18 cellular contexts compared by ENCODE assay signal in the genomic region with DNA sequence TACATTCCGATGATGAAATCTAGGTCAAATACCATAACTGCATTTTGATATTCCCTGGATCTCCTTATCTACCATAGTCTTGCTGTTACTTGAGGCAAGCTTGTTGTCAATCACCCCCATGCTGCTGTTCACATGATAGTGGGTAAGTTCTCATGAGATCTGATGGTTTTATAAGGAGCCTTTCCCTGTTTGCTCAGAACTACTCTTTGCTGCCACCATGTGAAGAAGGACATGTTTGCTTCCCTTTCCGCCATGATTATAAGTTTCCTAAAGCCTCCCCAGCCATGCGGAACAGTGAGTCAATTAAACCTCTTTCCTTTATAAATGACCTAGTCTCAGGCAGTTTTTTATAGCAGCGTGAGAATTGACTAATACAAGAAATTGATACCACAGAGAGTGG.
DNase-seq lines count a peak whose midpoint lies in the region; ATAC-seq and TF ChIP-seq lines count a peak whose summit lies in the region.
"Had no signal": no experiment of that assay in that cellular context is flagged by ENCODE, and none has a peak within 500 bp of the region (broad histone marks: within the 10 kb centered on the region; RNA-seq: fewer than 3 reads in every experiment).

No MANE protein-coding gene starts in this region.

- H3K18ac ChIP-seq in trophoblast cell (ENCODE audit: low read length): no peak overlapping the region

- no peak overlapping the region for H3K23ac ChIP-seq in trophoblast cell (ENCODE audit: low read length)

- no peak overlapping the region for H4K91ac ChIP-seq in trophoblast cell (ENCODE audit: low read depth, low read length)

- DNase-seq in cardiac muscle cell (ENCODE audit: low read depth in 1 of 2, low spot score in 1 of 2): peak in 1 of 2 donors; percentile 5
- no peak for DNase-seq in left ventricle myocardium superior
- peak; percentile 1 for DNase-seq in NAMALWA (ENCODE audit: low spot score)
- DNase-seq in chondrocyte (ENCODE audit: low spot score): no peak
- DNase-seq in trophoblast cell: no peak
- DNase-seq in NCI-H2081 (lab: John Stamatoyannopoulos, UW): no peak
- DNase-seq in adrenal gland: no peak
- DNase-seq: activated CD8-positive, alpha-beta memory T cell treated with anti-CD3 and anti-CD28 coated beads for 24 hours; anterior cingulate cortex; NCI-H187; transverse colon; WERI-Rb-1 had no signal

- H3K4me2 ChIP-seq in trophoblast cell (ENCODE audit: low read length): no peak overlapping the region

- H2BK12ac ChIP-seq in trophoblast cell (ENCODE audit: low read length): no peak overlapping the region

- H3K9ac ChIP-seq in trophoblast cell (ENCODE audit: low read length): no peak overlapping the region

- no peak overlapping the region for H4K12ac ChIP-seq in trophoblast cell (ENCODE audit: low read depth, low read length)

- H4K8ac ChIP-seq in trophoblast cell (ENCODE audit: low read depth, low read length): no peak overlapping the region

- H3K4me3 Mint-ChIP-seq in chondrocyte (ENCODE audit: unreplicated experiment): no peak overlapping the region
- H3K4me3 Mint-ChIP-seq: activated T-helper 17 cell treated with anti-CD3 and anti-CD28 coated beads, Interleukin-2, amount 50 U/mL, for 72 hours; dendritic cell treated with granulocyte-macrophage colony-stimulating factor and Interleukin-4, amounts not matched to agents 40 ng/mL and 50 ng/mL, for 4 days; IgD-negative memory B cell had no signal

- no peaks in the 10 kb centered on the region for H3K79me1 ChIP-seq in trophoblast cell (ENCODE audit: low read length)

- no peak overlapping the region for H2BK120ac ChIP-seq in trophoblast cell (ENCODE audit: insufficient read depth, low read length, poor library complexity)

- no peak overlapping the region for H3K4ac ChIP-seq in trophoblast cell (ENCODE audit: low read depth, low read length)

- no peaks in the 10 kb centered on the region for H3K27me3 ChIP-seq in cardiac muscle cell
- H3K27me3 ChIP-seq in trophoblast cell (ENCODE audit: insufficient read depth, low read length): no peaks in the 10 kb centered on the region
- no peaks in the 10 kb centered on the region for H3K27me3 ChIP-seq in adrenal gland
- H3K27me3 ChIP-seq: transverse colon had no signal

- no peak overlapping the region for H3K4me3 ChIP-seq in cardiac muscle cell
- no peak overlapping the region for H3K4me3 ChIP-seq in trophoblast cell (ENCODE audit: low read depth, low read length)
- H3K4me3 ChIP-seq in adrenal gland: no peak overlapping the region
- H3K4me3 ChIP-seq: transverse colon had no signal

- TF ChIP-seq CTCF in cardiac muscle cell (IDR thresholded peaks at IDR 0.05; ENCODE audit: low read depth, low read length) (peak; percentile 4), chondrocyte (IDR thresholded peaks at IDR 0.05) (peak; percentile 25), adrenal gland (IDR thresholded peaks at IDR 0.05) (peak in 1 of 6 experiments; percentile 16)

- H3K27ac Mint-ChIP-seq in chondrocyte (ENCODE audit: unreplicated experiment): no peak overlapping the region
- H3K27ac Mint-ChIP-seq: activated T-helper 17 cell treated with anti-CD3 and anti-CD28 coated beads, Interleukin-2, amount 50 U/mL, for 72 hours; dendritic cell treated with granulocyte-macrophage colony-stimulating factor and Interleukin-4, amounts not matched to agents 40 ng/mL and 50 ng/mL, for 4 days had no signal

- H3K27me3 Mint-ChIP-seq in chondrocyte (ENCODE audit: low read depth): no peaks in the 10 kb centered on the region
- H3K27me3 Mint-ChIP-seq: activated T-helper 17 cell treated with anti-CD3 and anti-CD28 coated beads, Interleukin-2, amount 50 U/mL, for 72 hours; dendritic cell treated with granulocyte-macrophage colony-stimulating factor and Interleukin-4, amounts not matched to agents 40 ng/mL and 50 ng/mL, for 4 days; IgD-negative memory B cell had no signal

- no peak overlapping the region for H2AFZ ChIP-seq in trophoblast cell (ENCODE audit: insufficient read depth, low read length, poor library complexity)

- H3K4me1 ChIP-seq in cardiac muscle cell (ENCODE audit: low read depth) (no peaks in the 10 kb centered on the region), trophoblast cell (ENCODE audit: control insufficient read depth in 1 of 2, insufficient read depth in 2 of 2, low read length in 2 of 2) (no peaks in the 10 kb centered on the region), adrenal gland (replicated peaks in 1 of 2) (no peaks in the 10 kb centered on the region)
- H3K4me1 ChIP-seq: transverse colon had no signal

- WGBS in trophoblast cell (ENCODE audit: extremely low coverage, insufficient coverage, insufficient read length): no CpG with 5 or more reads among the region's 4 CpGs
- 48 to 69% (median 53%) methylated on average over 4 of the region's 4 CpGs for WGBS in adrenal gland, 4 donors

- no peak for ATAC-seq in left ventricle myocardium superior
- no peak for ATAC-seq in GM18867 (IDR thresholded peaks at IDR 0.05; ENCODE audit: unreplicated experiment)
- ATAC-seq: activated T-helper 17 cell treated with anti-CD3 and anti-CD28 coated beads, Interleukin-2, amount 50 U/mL, for 72 hours; esophagus mucosa; HCT116 had no signal

- no peaks in the 10 kb centered on the region for H3K4me1 Mint-ChIP-seq in chondrocyte (ENCODE audit: low read depth)
- H3K4me1 Mint-ChIP-seq: activated T-helper 17 cell treated with anti-CD3 and anti-CD28 coated beads, Interleukin-2, amount 50 U/mL, for 72 hours; IgD-negative memory B cell had no signal

- H3K27ac ChIP-seq in cardiac muscle cell: no peak overlapping the region
- no peak overlapping the region for H3K27ac ChIP-seq in trophoblast cell (ENCODE audit: low read depth, low read length)
- H3K27ac ChIP-seq in adrenal gland: no peak overlapping the region
- H3K27ac ChIP-seq: transverse colon, WERI-Rb-1 had no signal

- H3K14ac ChIP-seq in trophoblast cell (ENCODE audit: low read length): no peak overlapping the region

- TF ChIP-seq POLR2A in adrenal gland (IDR thresholded peaks at IDR 0.05): no peak

- no peaks in the 10 kb centered on the region for H3K79me2 ChIP-seq in trophoblast cell (ENCODE audit: control insufficient read depth, insufficient read depth, low read length, poor library complexity)

- intact Hi-C loops in left ventricle myocardium superior (cut with micrococcal nuclease) (no loop called here), adrenal gland (cut with DNase I) (no loop called here)

- H2AK5ac ChIP-seq in trophoblast cell (ENCODE audit: low read length): no peak overlapping the region

- H3K9me3 ChIP-seq in cardiac muscle cell (ENCODE audit: low read depth) (no peaks in the 10 kb centered on the region), trophoblast cell (ENCODE audit: insufficient read depth, low read depth, low read length) (no peaks in the 10 kb centered on the region), adrenal gland (replicated peaks in 1 of 3) (no peaks in the 10 kb centered on the region)
- H3K9me3 ChIP-seq: transverse colon had no signal

- H3K9me3 Mint-ChIP-seq in chondrocyte (ENCODE audit: low read depth): peaks cover 12% of the 10 kb centered on the region
- H3K9me3 Mint-ChIP-seq: activated T-helper 17 cell treated with anti-CD3 and anti-CD28 coated beads, Interleukin-2, amount 50 U/mL, for 72 hours had no signal

- H3K36me3 ChIP-seq in cardiac muscle cell: no peaks in the 10 kb centered on the region
- no peaks in the 10 kb centered on the region for H3K36me3 ChIP-seq in trophoblast cell (ENCODE audit: control insufficient read depth in 1 of 2, insufficient read depth in 2 of 2, low read length in 2 of 2)
- H3K36me3 ChIP-seq in adrenal gland (replicated peaks in 1 of 2): no peaks in the 10 kb centered on the region
- H3K36me3 ChIP-seq: transverse colon, WERI-Rb-1 had no signal

- no peaks in the 10 kb centered on the region for H3K36me3 Mint-ChIP-seq in chondrocyte (ENCODE audit: low read depth)
- H3K36me3 Mint-ChIP-seq: IgD-negative memory B cell had no signal

- H2BK5ac ChIP-seq in trophoblast cell (ENCODE audit: low read depth, low read length, poor library complexity): no peak overlapping the region
